ENCODE assay signal across 1 cellular context in genomic region chr6:26521485-26522391, GRCh38.
TF ChIP-seq lines count a peak whose summit lies in the region.

No MANE protein-coding gene starts in this region.

TF ChIP-seq in K562, 482 proteins besides CTCF, POLR2A, EP300 and RAD21 (continued from another document and continues in another):
- no peak for TF ChIP-seq CHD7 (IDR thresholded peaks at IDR 0.05; ENCODE audit: low read depth, low read length)
- TF ChIP-seq ZNF507 (tag; conservative IDR thresholded peaks at IDR 0.05): no peak
- no peak for TF ChIP-seq ZNF41 (CRISPR knock-in tag; conservative IDR thresholded peaks at IDR 0.05)
- TF ChIP-seq SAP30 (IDR thresholded peaks at IDR 0.05; ENCODE audit: borderline replicate concordance, insufficient read depth, low read depth, low read length, poor library complexity, severe bottlenecking): peak; percentile 73
- TF ChIP-seq ZNF639 (CRISPR knock-in tag; conservative IDR thresholded peaks at IDR 0.05 in 1 of 2, IDR thresholded peaks at IDR 0.05 in 1 of 2): peak in 1 of 2 experiments; percentile 86; a peak in 2 of 4 replicates
- no peak for TF ChIP-seq ZNF586 (CRISPR knock-in tag; conservative IDR thresholded peaks at IDR 0.05)
- TF ChIP-seq ZKSCAN1 (IDR thresholded peaks at IDR 0.05; ENCODE audit: low read depth, low read length): no peak
- TF ChIP-seq JUND (IDR thresholded peaks at IDR 0.05; ENCODE audit: borderline replicate concordance, low read depth, low read length): peak; percentile 56; the same call in 1 of the 2 replicates
- no peak for TF ChIP-seq JUND (tag; IDR thresholded peaks at IDR 0.05; ENCODE audit: borderline replicate concordance, low read depth, low read length)
- TF ChIP-seq IRF2 (CRISPR knock-in tag; IDR thresholded peaks at IDR 0.05): no peak
- TF ChIP-seq ARID3B (CRISPR knock-in tag; IDR thresholded peaks at IDR 0.05; ENCODE audit: borderline replicate concordance): no peak; the same call in 1 of the 2 replicates
- TF ChIP-seq PML (IDR thresholded peaks at IDR 0.05; ENCODE audit: low read length): no peak
- TF ChIP-seq IRF9 (tag; IDR thresholded peaks at IDR 0.05): no peak
- TF ChIP-seq ZBTB5 (IDR thresholded peaks at IDR 0.05): no peak
- TF ChIP-seq HIVEP1 (CRISPR knock-in tag; IDR thresholded peaks at IDR 0.05): 0 out of 2 replicates have a peak, but pooled peaks have one; percentile 25
- TF ChIP-seq E2F4 (CRISPR knock-in tag; IDR thresholded peaks at IDR 0.05; ENCODE audit: low read depth): no peak
- TF ChIP-seq ZNF644 (tag; IDR thresholded peaks at IDR 0.05; ENCODE audit: low read depth): peak; percentile 44; the same call in 1 of the 2 replicates
- TF ChIP-seq HBP1 (CRISPR knock-in tag; IDR thresholded peaks at IDR 0.05): peak; percentile 79; the same call in 1 of the 2 replicates
- TF ChIP-seq NELFE (IDR thresholded peaks at IDR 0.05; ENCODE audit: insufficient read depth, insufficient read length): no peak
- peak; percentile 10; the same call in 1 of the 2 replicates for TF ChIP-seq ZNF212 (CRISPR knock-in tag; IDR thresholded peaks at IDR 0.05)
- TF ChIP-seq ELK3 (CRISPR knock-in tag; IDR thresholded peaks at IDR 0.05): no peak
- TF ChIP-seq GTF3C2 (IDR thresholded peaks at IDR 0.05; ENCODE audit: borderline replicate concordance, extremely low read depth, insufficient read length): peak; percentile 5
- TF ChIP-seq TAL1 (IDR thresholded peaks at IDR 0.05): peak; percentile 2; the same call in 1 of the 2 replicates
- TF ChIP-seq ATF3 (IDR thresholded peaks at IDR 0.05): no peak
- peak; percentile 44; the same call in 1 of the 2 replicates for TF ChIP-seq ATF3 (CRISPR knock-in tag; conservative IDR thresholded peaks at IDR 0.05)
- no peak; the same call in 1 of the 2 replicates for TF ChIP-seq CREB1 (IDR thresholded peaks at IDR 0.05)
- TF ChIP-seq CREB1 (CRISPR knock-in tag; IDR thresholded peaks at IDR 0.05): peak; percentile 62
